In genomic region chr6:68094070-68094469, GRCh38 we compare ENCODE assay signal across 13 cellular contexts.
DNase-seq lines count a peak whose midpoint lies in the region; ATAC-seq, FAIRE-seq and TF ChIP-seq lines count a peak whose summit lies in the region.
"Had no signal": no experiment of that assay in that cellular context is flagged by ENCODE, and none has a peak within 500 bp of the region (broad histone marks: within the 10 kb centered on the region; RNA-seq: fewer than 3 reads in every experiment).

No MANE protein-coding gene starts in this region.

- H3K9me3 ChIP-seq in OCI-LY7 (ENCODE audit: low read length), result no peaks in the 10 kb centered on the region

- ATAC-seq in GM18870 (IDR thresholded peaks at IDR 0.05; ENCODE audit: unreplicated experiment) (peak; percentile 85), GM21723 (IDR thresholded peaks at IDR 0.05; ENCODE audit: unreplicated experiment) (peak; percentile 88), HG03135 (IDR thresholded peaks at IDR 0.05; ENCODE audit: unreplicated experiment) (peak; percentile 79)
- ATAC-seq: activated CD8-positive, alpha-beta memory T cell treated with anti-CD3 and anti-CD28 coated beads, Interleukin-2, amount 10 ng/mL, durations not matched to agents 7 days and 5 days; effector memory CD8-positive, alpha-beta T cell; HCT116 had no signal

- no peaks in the 10 kb centered on the region for H3K79me2 ChIP-seq in OCI-LY7 (ENCODE audit: insufficient read depth, low read depth, low read length)

- no peaks in the 10 kb centered on the region for H3K36me3 ChIP-seq in OCI-LY7 (ENCODE audit: insufficient read depth, low read length)

- peak; percentile 63 for DNase-seq in OCI-LY7 (ENCODE audit: low spot score)
- no peak for DNase-seq in stimulated activated CD4-positive, alpha-beta T cell treated with anti-CD3 and anti-CD28 coated beads, Interleukin-15, amount 100 ng/mL, for 24 hours
- no peak for DNase-seq in GM12892 (ENCODE audit: insufficient read length)
- no peak for DNase-seq in activated CD4-positive, alpha-beta T cell treated with anti-CD3 and anti-CD28 coated beads, Interleukin-2, amount 50 U/mL, for 4 hours
- no peak for DNase-seq in kidney glomerular epithelial cell (lab: John Stamatoyannopoulos, UW)
- DNase-seq: activated CD8-positive, alpha-beta memory T cell treated with anti-CD3 and anti-CD28 coated beads, Interleukin-2, amount 10 ng/mL, durations not matched to agents 7 days and 5 days; effector memory CD8-positive, alpha-beta T cell; head of caudate nucleus had no signal

- no TSS peak for BruUV-seq in OCI-LY7 (replicated peaks; lab: Mats Ljungman, UMichigan)

- no peak for TF ChIP-seq CTCF in OCI-LY7 (conservative IDR thresholded peaks at IDR 0.05; ENCODE audit: low read length)

- H3K4me2 ChIP-seq in OCI-LY7 (ENCODE audit: low read length), result peak overlapping the region; percentile 21

- FAIRE-seq in GM12892 (lab: Jason Lieb, UNC), result no peak

- no peak overlapping the region for H3K4me3 ChIP-seq in OCI-LY7 (ENCODE audit: low read depth, low read length, poor library complexity, severe bottlenecking)

- CTCF ChIA-PET in OCI-LY7 (lab: Charles Lee; ENCODE audit: unreplicated experiment), result no interaction called here

- TF ChIP-seq POLR2A in GM12892 (IDR thresholded peaks at IDR 0.05; ENCODE audit: low read depth, low read length), result no peak

- POLR2A ChIA-PET in OCI-LY7 (lab: Charles Lee), result no interaction called here

- peak overlapping the region; percentile 64 for H3K27ac ChIP-seq in OCI-LY7 (ENCODE audit: low read depth, low read length, poor library complexity, severe bottlenecking)
- H3K27ac ChIP-seq: C4-2B had no signal

- intact Hi-C loops in OCI-LY7 (cut with micrococcal nuclease; ENCODE audit: unreplicated experiment), result loop anchor here (5.0 kb wide), 1 partner anchor 33 kb away; no protein-coding TSS in a partner anchor

- no peak overlapping the region for H2AFZ ChIP-seq in OCI-LY7 (ENCODE audit: low read length)

- no peaks in the 10 kb centered on the region for H3K9me2 ChIP-seq in OCI-LY7 (ENCODE audit: insufficient read depth, low read length)

- peaks cover 26% of the 10 kb centered on the region for H3K4me1 ChIP-seq in OCI-LY7 (ENCODE audit: insufficient read depth, low read length, poor library complexity, severe bottlenecking)

- H4K20me1 ChIP-seq in OCI-LY7 (ENCODE audit: insufficient read depth, low read length), result no peaks in the 10 kb centered on the region
